8 cellular contexts compared by ENCODE assay signal in genomic region chr2:197599285-197599965, GRCh38.
A peak's percentile ranks its signal among the peaks of the same experiment; 100 is the strongest.
DNase-seq lines count a peak whose midpoint lies in the region; ATAC-seq lines count a peak whose summit lies in the region.

No MANE protein-coding gene starts in this region.

- peaks cover 2% of the 10 kb centered on the region; the same call in 1 of the 2 replicates for H3K4me1 ChIP-seq in iPS DF 6.9 (ENCODE audit: control insufficient read depth, insufficient read depth, low read length)

- H3K9me3 ChIP-seq in iPS DF 6.9 (ENCODE audit: control insufficient read depth, insufficient read depth, low read length), result no peaks in the 10 kb centered on the region

- peaks cover 6% of the 10 kb centered on the region for H3K4me1 Mint-ChIP-seq in activated naive CD8-positive, alpha-beta T cell treated with anti-CD3 and anti-CD28 coated beads for 36 hours

- no peaks in the 10 kb centered on the region for H3K27me3 Mint-ChIP-seq in activated naive CD8-positive, alpha-beta T cell treated with anti-CD3 and anti-CD28 coated beads for 36 hours

- H3K27ac ChIP-seq in iPS DF 6.9 (ENCODE audit: low read length) (no peak overlapping the region), substantia nigra (ENCODE audit: low read depth, low read length, poor library complexity, severe bottlenecking) (peak overlapping the region; percentile 12)

- no peak overlapping the region for H3K4me3 ChIP-seq in iPS DF 6.9 (ENCODE audit: low read length)

- no peaks in the 10 kb centered on the region for H3K36me3 ChIP-seq in iPS DF 6.9 (ENCODE audit: control insufficient read depth, insufficient read depth, low read length)

- no peak overlapping the region for H3K4me3 Mint-ChIP-seq in activated naive CD8-positive, alpha-beta T cell treated with anti-CD3 and anti-CD28 coated beads for 36 hours

- DNase-seq in NCI-H82 (lab: John Stamatoyannopoulos, UW), result peak; percentile 51
- DNase-seq in NCI-H82 treated with DMSO at 0.1 percent for 48 hours (lab: John Stamatoyannopoulos, UW; ENCODE audit: unreplicated experiment), result no peak
- peak; percentile 22 for DNase-seq in NCI-H524 treated with DMSO at 0.1 percent for 48 hours (lab: John Stamatoyannopoulos, UW)
- peak; percentile 34 for DNase-seq in activated naive CD8-positive, alpha-beta T cell treated with anti-CD3 and anti-CD28 coated beads for 36 hours
- peak; percentile 43 for DNase-seq in iPS DF 6.9 (ENCODE audit: low read depth, low spot score)
- peak in 1 of 49 donors; percentile 3 for DNase-seq in substantia nigra (lab: John Stamatoyannopoulos, UW)
- DNase-seq in foreskin melanocyte, result no peak

- no peaks in the 10 kb centered on the region for H3K27me3 ChIP-seq in iPS DF 6.9 (ENCODE audit: control insufficient read depth, insufficient read depth, low read length)

- no peaks in the 10 kb centered on the region for H3K9me3 Mint-ChIP-seq in activated naive CD8-positive, alpha-beta T cell treated with anti-CD3 and anti-CD28 coated beads for 36 hours

- no CpG with 5 or more reads among the region's 11 CpGs for whole genome bisulfite sequencing in iPS DF 6.9 (ENCODE audit: insufficient coverage, insufficient read length)

- H3K27ac Mint-ChIP-seq in activated naive CD8-positive, alpha-beta T cell treated with anti-CD3 and anti-CD28 coated beads for 36 hours, result no peak overlapping the region

- ATAC-seq in HG02759 (IDR thresholded peaks at IDR 0.05; ENCODE audit: unreplicated experiment), result peak; percentile 73

- H3K36me3 Mint-ChIP-seq in activated naive CD8-positive, alpha-beta T cell treated with anti-CD3 and anti-CD28 coated beads for 36 hours, result no peaks in the 10 kb centered on the region

Comparison
In these comparisons a context has a peak if more than half of its experiments do, and no peak if none do; other contexts are left out.
1. DNase-seq: peak in NCI-H82 (single experiment), NCI-H524 treated with DMSO at 0.1 percent for 48 hours (single experiment), activated naive CD8-positive, alpha-beta T cell treated with anti-CD3 and anti-CD28 coated beads for 36 hours (single experiment) and iPS DF 6.9 (single experiment); none in NCI-H82 treated with DMSO at 0.1 percent for 48 hours (single experiment) and foreskin melanocyte (single experiment).